Comparison of ENCODE assay signal across 8 cellular contexts in the genomic region with DNA sequence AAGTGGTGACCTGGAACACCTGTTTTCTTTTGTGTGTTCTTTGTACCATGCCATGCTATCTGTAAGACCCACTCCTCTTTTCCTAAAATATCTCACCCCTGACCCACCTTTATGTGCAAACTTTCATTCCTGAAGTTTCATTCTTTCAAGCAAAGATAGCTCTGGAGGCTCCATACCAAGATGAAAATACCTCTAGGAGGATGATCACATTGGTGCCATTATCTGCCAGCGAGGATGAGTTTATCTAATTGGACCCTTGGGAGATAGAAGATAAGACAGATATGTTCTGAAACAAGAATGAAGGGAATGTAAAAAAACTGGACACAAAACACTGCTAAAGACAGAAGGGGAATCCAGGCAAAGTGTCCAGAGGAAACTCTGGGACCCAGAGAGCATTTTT. TPM values are rescaled to one million over a fixed set of nuclear protein-coding genes. Genes with fewer than 3 reads are reported as not detected.
"Had no signal": no experiment of that assay in that cellular context is flagged by ENCODE, and none has a peak within 500 bp of the region (broad histone marks: within the 10 kb centered on the region; RNA-seq: fewer than 3 reads in every experiment).

No MANE protein-coding gene starts in this region.

- FAIRE-seq: G401.6, GM12878, GM12891, GM12892, GM18507, GM19239 had no signal

- H3K4me3 ChIP-seq: GM12878 had no signal

- DNase-seq: GDM1, GF-D8 had no signal

RNA-seq across cellular contexts. Expression of a gene that starts 24.1 kb away (rescaled TPM):
- total RNA-seq: GM12878 had no signal
- polyA plus RNA-seq: GM12878 had no signal
